ENCODE assay signal across 9 cellular contexts in genomic region chr16:2983706-2984136, GRCh38. TPM values are rescaled to one million over a fixed set of nuclear protein-coding genes. Genes with fewer than 3 reads are reported as not detected.
A peak's percentile ranks its signal among the peaks of the same experiment; 100 is the strongest.
DNase-seq lines count a peak whose midpoint lies in the region; ATAC-seq and TF ChIP-seq lines count a peak whose summit lies in the region.
"Had no signal": no experiment of that assay in that cellular context is flagged by ENCODE, and none has a peak within 500 bp of the region (broad histone marks: within the 10 kb centered on the region; RNA-seq: fewer than 3 reads in every experiment).

No MANE protein-coding gene starts in this region.

- no peak overlapping the region for H3K27ac ChIP-seq in cardiac muscle cell

- no peaks in the 10 kb centered on the region for H3K9me3 Mint-ChIP-seq in activated naive CD8-positive, alpha-beta T cell (ENCODE audit: low read depth)

- H3K36me3 Mint-ChIP-seq in activated naive CD8-positive, alpha-beta T cell: no peaks in the 10 kb centered on the region

- TF ChIP-seq CTCF in LNCAP (IDR thresholded peaks at IDR 0.05) (peak; percentile 96), cardiac muscle cell (IDR thresholded peaks at IDR 0.05; ENCODE audit: low read depth, low read length) (peak; percentile 86)

- no peak overlapping the region for H3K4me3 ChIP-seq in cardiac muscle cell

- H3K27me3 ChIP-seq in cardiac muscle cell: no peaks in the 10 kb centered on the region

- H3K4me1 ChIP-seq in cardiac muscle cell (ENCODE audit: low read depth): peaks cover 23% of the 10 kb centered on the region

- ATAC-seq in HG02938 (IDR thresholded peaks at IDR 0.05; ENCODE audit: unreplicated experiment): no peak

- no peaks in the 10 kb centered on the region for H3K9me3 ChIP-seq in cardiac muscle cell (ENCODE audit: low read depth)

- peak overlapping the region; percentile 38 for H3K4me3 Mint-ChIP-seq in activated naive CD8-positive, alpha-beta T cell

- H3K27ac Mint-ChIP-seq in activated naive CD8-positive, alpha-beta T cell: no peak overlapping the region

- DNase-seq in NCI-H2029 (lab: John Stamatoyannopoulos, UW) (peak; percentile 66), NCI-H2029 treated with DMSO at 0.1 percent for 48 hours (lab: John Stamatoyannopoulos, UW) (no peak), SKM-1 (lab: John Stamatoyannopoulos, UW; ENCODE audit: unreplicated experiment) (peak; percentile 58), cardiac muscle cell (ENCODE audit: low read depth in 1 of 2, low spot score in 1 of 2) (peak; percentile 80 to 82), putamen (ENCODE audit: low spot score) (peak; percentile 58)

- H3K36me3 ChIP-seq in cardiac muscle cell: no peaks in the 10 kb centered on the region

- H3K4me1 Mint-ChIP-seq in activated naive CD8-positive, alpha-beta T cell (ENCODE audit: low read depth): peaks cover 5% of the 10 kb centered on the region

- no peaks in the 10 kb centered on the region for H3K27me3 Mint-ChIP-seq in activated naive CD8-positive, alpha-beta T cell

RNA-seq across cellular contexts. Expression of gene PKMYT1, which starts 3.5 kb away (rescaled TPM):
- total RNA-seq in cardiac muscle cell: 26.2 and 28.1 TPM in 2 replicates
- 30.6 and 36.8 TPM in 2 replicates for polyA plus RNA-seq in cardiac muscle cell

RNA-seq across cellular contexts. Expression of gene PAQR4, which starts 14.6 kb away (rescaled TPM):
- total RNA-seq in cardiac muscle cell: 3.1 and 9.9 TPM in 2 replicates
- 3.9 and 11.0 TPM in 2 replicates for polyA plus RNA-seq in cardiac muscle cell

RNA-seq across cellular contexts. Expression of gene KREMEN2, which starts 19.6 kb away (rescaled TPM):
- total RNA-seq in cardiac muscle cell: 2.6 and 3.9 TPM in 2 replicates
- 1.3 and 2.5 TPM in 2 replicates for polyA plus RNA-seq in cardiac muscle cell
- total RNA-seq: pulmonary artery endothelial cell had no signal

RNA-seq across cellular contexts. Expression of gene CLDN9, which starts 29.0 kb away (rescaled TPM):
- 3.2 and 6.3 TPM in 2 replicates for total RNA-seq in cardiac muscle cell
- 8.4 and 8.5 TPM in 2 replicates for polyA plus RNA-seq in cardiac muscle cell
- total RNA-seq: pulmonary artery endothelial cell had no signal

RNA-seq across cellular contexts. Expression of gene CLDN6, which starts 34.3 kb away (rescaled TPM):
- 148 and 210 TPM in 2 replicates for total RNA-seq in cardiac muscle cell
- 244 and 344 TPM in 2 replicates for polyA plus RNA-seq in cardiac muscle cell
- total RNA-seq: pulmonary artery endothelial cell had no signal
